In genomic region chr6:57491836-57492235, GRCh38 we compare ENCODE assay signal across 7 cellular contexts.
DNase-seq lines count a peak whose midpoint lies in the region; ATAC-seq, FAIRE-seq and TF ChIP-seq lines count a peak whose summit lies in the region.
"Not testable (repeated sequence)": the region's sequence is repeated elsewhere in the genome, so short reads cannot be mapped to it uniquely, and the experiment has no call there.

No MANE protein-coding gene starts in this region.

- TF ChIP-seq RAD21 in IMR-90 (IDR thresholded peaks at IDR 0.05; ENCODE audit: low read length); GM12878 (IDR thresholded peaks at IDR 0.05; ENCODE audit: insufficient read depth, low read depth, low read length): not testable (repeated sequence)

- H4K20me1 ChIP-seq in IMR-90 (ENCODE audit: insufficient read depth, low read length); GM12878 (ENCODE audit: control insufficient read depth, insufficient read depth); keratinocyte (ENCODE audit: control insufficient read depth, extremely low read depth, insufficient read depth, low read length): not testable (repeated sequence)

- not testable (repeated sequence) for TF ChIP-seq CTCF in IMR-90 (conservative IDR thresholded peaks at IDR 0.05; ENCODE audit: low read depth, low read length); GM12878 (IDR thresholded peaks at IDR 0.05 in 2 of 3, conservative IDR thresholded peaks at IDR 0.05 in 1 of 3; ENCODE audit: control insufficient read depth in 2 of 3, extremely low read depth in 1 of 3, insufficient read depth in 1 of 3, low read depth in 3 of 3, low read length in 3 of 3); epithelial cell of esophagus (IDR thresholded peaks at IDR 0.05; ENCODE audit: insufficient read depth, low read depth, low read length, missing control alignments); keratinocyte (optimal IDR thresholded peaks at IDR 0.05 in 1 of 3, IDR thresholded peaks at IDR 0.05 in 1 of 3, conservative IDR thresholded peaks at IDR 0.05 in 1 of 3; ENCODE audit: extremely low read depth in 1 of 3, insufficient read depth in 2 of 3, low read length in 3 of 3)

- not testable (repeated sequence) for H2AFZ ChIP-seq in IMR-90 (replicated peaks; ENCODE audit: low read length, poor library complexity); GM12878 (ENCODE audit: control insufficient read depth, low read depth, low read length); trophoblast cell (ENCODE audit: insufficient read depth, low read length, poor library complexity)
- H2AFZ ChIP-seq in keratinocyte (ENCODE audit: control insufficient read depth, low read length) = peak overlapping the region; percentile 33

- not testable (repeated sequence) for H3K27me3 ChIP-seq in IMR-90 (ENCODE audit: control insufficient read depth, insufficient read depth, low read length); GM12878 (replicated peaks in 1 of 2; ENCODE audit: control insufficient read depth in 2 of 2, insufficient read depth in 2 of 2, low read length in 1 of 2); keratinocyte (ENCODE audit: control insufficient read depth, extremely low read depth, insufficient read depth, low read length); trophoblast cell (ENCODE audit: insufficient read depth, low read length)

- H2BK5ac ChIP-seq in IMR-90 (ENCODE audit: low read depth, low read length, poor library complexity, severe bottlenecking); trophoblast cell (ENCODE audit: low read depth, low read length, poor library complexity): not testable (repeated sequence)

- not testable (repeated sequence) for H2AK5ac ChIP-seq in IMR-90 (ENCODE audit: low read depth, low read length); trophoblast cell (ENCODE audit: low read length)

- H3K9me1 ChIP-seq in IMR-90 (ENCODE audit: insufficient read depth, low read length); keratinocyte (ENCODE audit: control insufficient read depth, extremely low read depth, insufficient read depth, low read length): not testable (repeated sequence)

- H3K23ac ChIP-seq in IMR-90 (ENCODE audit: low read depth, low read length); trophoblast cell (ENCODE audit: low read length): not testable (repeated sequence)

- FAIRE-seq in GM12878 (lab: Jason Lieb, UNC) (peak; percentile 64), keratinocyte (lab: Jason Lieb, UNC) (peak; percentile 86)

- peak overlapping the region; percentile 11; the same call in 1 of the 2 replicates for H4K5ac ChIP-seq in IMR-90 (ENCODE audit: low read depth, low read length)

- peak overlapping the region; percentile 67; the same call in 1 of the 2 replicates for H3K18ac ChIP-seq in IMR-90 (ENCODE audit: low read depth, low read length)
- not testable (repeated sequence) for H3K18ac ChIP-seq in trophoblast cell (ENCODE audit: low read length)

- H3K9ac ChIP-seq in IMR-90 (ENCODE audit: low read depth, low read length); GM12878 (ENCODE audit: control insufficient read depth, insufficient read depth, low read length); keratinocyte (ENCODE audit: control insufficient read depth, extremely low read depth, insufficient read depth, low read length); trophoblast cell (ENCODE audit: low read length): not testable (repeated sequence)

- H3K9me3 ChIP-seq in IMR-90 (ENCODE audit: control insufficient read depth, insufficient read depth, low read length); GM12878 (replicated peaks; ENCODE audit: control insufficient read depth, insufficient read depth, low read length); keratinocyte (ENCODE audit: control insufficient read depth, low read depth, low read length); trophoblast cell (ENCODE audit: insufficient read depth, low read depth, low read length): not testable (repeated sequence)

- WGBS in IMR-90 (ENCODE audit: extremely low coverage in 2 of 2, insufficient read length in 1 of 2), 2 experiments = no CpG with 5 or more reads among the region's 8 CpGs
- 100% methylated on average over 5 of the region's 8 CpGs for WGBS in GM12878 (ENCODE audit: insufficient coverage, insufficient replicate concordance, low lambda C conversion rate, missing lambda C conversion rate)
- no CpG with 5 or more reads among the region's 8 CpGs for WGBS in trophoblast cell (ENCODE audit: extremely low coverage, insufficient coverage, insufficient read length)

- H3K79me1 ChIP-seq in IMR-90 (ENCODE audit: low read depth in 1 of 2, low read length in 2 of 2) = peaks cover 9 to 36% of the 10 kb centered on the region in 2 experiments; a peak in 3 of 4 replicates
- not testable (repeated sequence) for H3K79me1 ChIP-seq in trophoblast cell (ENCODE audit: low read length)

- POLR2A ChIA-PET in IMR-90 (lab: Charles Lee; ENCODE audit: unreplicated experiment); GM12878 (lab: Charles Lee): not testable (repeated sequence)

- RAD21 ChIA-PET in GM12878 (lab: Charles Lee; ENCODE audit: unreplicated experiment) = not testable (repeated sequence)

- H2BK12ac ChIP-seq in trophoblast cell (ENCODE audit: low read length) = not testable (repeated sequence)

- H3K14ac ChIP-seq in IMR-90 (replicated peaks; ENCODE audit: low read depth, low read length); trophoblast cell (ENCODE audit: low read length): not testable (repeated sequence)

- not testable (repeated sequence) for H3K4ac ChIP-seq in IMR-90 (ENCODE audit: low read depth, low read length); trophoblast cell (ENCODE audit: low read depth, low read length)

- not testable (repeated sequence) for BruUV-seq in IMR-90 (replicated peaks; lab: Mats Ljungman, UMichigan); GM12878 (replicated peaks; lab: Mats Ljungman, UMichigan)

- H3K36me3 ChIP-seq in IMR-90 (ENCODE audit: control insufficient read depth, insufficient read depth, low read length); GM12878 (ENCODE audit: control insufficient read depth in 2 of 2, insufficient read depth in 2 of 2, low read length in 1 of 2); keratinocyte (ENCODE audit: control insufficient read depth in 2 of 2, extremely low read depth in 1 of 2, insufficient read depth in 2 of 2, low read length in 2 of 2); trophoblast cell (ENCODE audit: control insufficient read depth in 1 of 2, insufficient read depth in 2 of 2, low read length in 2 of 2): not testable (repeated sequence)

- in situ Hi-C loops in IMR-90 (cut with MboI; ENCODE audit: low sequenced_read_pairs); GM12878 (cut with MboI): not testable (repeated sequence)

- not testable (repeated sequence) for H3K4me2 ChIP-seq in IMR-90 (ENCODE audit: low read depth, low read length); GM12878 (ENCODE audit: control insufficient read depth, insufficient read depth); trophoblast cell (ENCODE audit: low read length)
- peak overlapping the region; percentile 45 for H3K4me2 ChIP-seq in keratinocyte (ENCODE audit: control insufficient read depth, extremely low read depth, insufficient read depth, low read depth, low read length)

- peak overlapping the region; percentile 48; the same call in 1 of the 2 replicates for H2BK120ac ChIP-seq in IMR-90 (ENCODE audit: low read depth, low read length)
- H2BK120ac ChIP-seq in trophoblast cell (ENCODE audit: insufficient read depth, low read length, poor library complexity) = not testable (repeated sequence)

- SMC1A ChIA-PET in GM12878 (lab: Charles Lee; ENCODE audit: uncharacterized antibody, unreplicated experiment) = not testable (repeated sequence)

- not testable (repeated sequence) for TF ChIP-seq POLR2A in IMR-90 (IDR thresholded peaks at IDR 0.05; ENCODE audit: low read depth, low read length); GM12878 (IDR thresholded peaks at IDR 0.05; ENCODE audit: low read depth, low read length)

- not testable (repeated sequence) for H3K27ac ChIP-seq in IMR-90 (ENCODE audit: insufficient read depth, low read length); GM12878 (ENCODE audit: control insufficient read depth, insufficient read depth); trophoblast cell (ENCODE audit: low read depth, low read length)
- peak overlapping the region; percentile 26 for H3K27ac ChIP-seq in keratinocyte (ENCODE audit: control insufficient read depth, insufficient read depth, low read length)

- not testable (repeated sequence) for H2BK15ac ChIP-seq in IMR-90 (ENCODE audit: low read depth, low read length)

- not testable (repeated sequence) for TF ChIP-seq EP300 in GM12878 (IDR thresholded peaks at IDR 0.05; ENCODE audit: borderline replicate concordance in 1 of 2, control insufficient read depth in 1 of 2, low read depth in 2 of 2, low read length in 2 of 2)

- H3K4me3 ChIP-seq in IMR-90 (ENCODE audit: insufficient read depth, low read depth, low read length); GM12878; epithelial cell of esophagus (ENCODE audit: low read length); keratinocyte (ENCODE audit: control insufficient read depth in 2 of 3, extremely low read depth in 1 of 3, insufficient read depth in 2 of 3, low read depth in 1 of 3, low read length in 3 of 3); trophoblast cell (ENCODE audit: low read depth, low read length): not testable (repeated sequence)

- not testable (repeated sequence) for H3K4me1 ChIP-seq in IMR-90 (ENCODE audit: control insufficient read depth, insufficient read depth, low read length); GM12878 (ENCODE audit: control insufficient read depth, insufficient read depth, low read length); trophoblast cell (ENCODE audit: control insufficient read depth in 1 of 2, insufficient read depth in 2 of 2, low read length in 2 of 2)
- peaks cover 11% of the 10 kb centered on the region for H3K4me1 ChIP-seq in keratinocyte (ENCODE audit: control insufficient read depth, extremely low read depth, insufficient read depth, low read length)

- not testable (repeated sequence) for H3K79me2 ChIP-seq in GM12878 (ENCODE audit: control insufficient read depth, insufficient read depth, low read length); keratinocyte (ENCODE audit: control insufficient read depth, insufficient read depth, low read length); trophoblast cell (ENCODE audit: control insufficient read depth, insufficient read depth, low read length, poor library complexity)

- not testable (repeated sequence) for ATAC-seq in IMR-90 (ENCODE audit: low read depth); GM12878

- H4K91ac ChIP-seq in IMR-90 (ENCODE audit: insufficient read depth, low read depth, low read length) = not testable (repeated sequence)
- peak overlapping the region; percentile 24 for H4K91ac ChIP-seq in trophoblast cell (ENCODE audit: low read depth, low read length)

- not testable (repeated sequence) for H2BK20ac ChIP-seq in IMR-90 (ENCODE audit: low read depth, low read length)

- intact Hi-C loops in IMR-90 (cut with micrococcal nuclease); GM12878 (cut with micrococcal nuclease; ENCODE audit: unreplicated experiment): not testable (repeated sequence)

- H4K8ac ChIP-seq in IMR-90 (ENCODE audit: low read depth in 2 of 2, low read length in 2 of 2) (peak overlapping the region in 1 of 2 experiments; percentile 40; a peak in 1 of 4 replicates), trophoblast cell (ENCODE audit: low read depth, low read length) (peak overlapping the region; percentile 47)

- CTCF ChIA-PET in IMR-90 (lab: Yijun Ruan, JAX); GM12878 (lab: Yijun Ruan, JAX): not testable (repeated sequence)

- H3K56ac ChIP-seq in IMR-90 (ENCODE audit: extremely low read depth, insufficient read depth, low read length) = not testable (repeated sequence)

- DNase-seq in DMS 273 (lab: John Stamatoyannopoulos, UW; ENCODE audit: unreplicated experiment) (peak; percentile 74), NCI-H2171 treated with DMSO at 0.1 percent for 48 hours (lab: John Stamatoyannopoulos, UW) (peak; percentile 93), epithelial cell of esophagus (ENCODE audit: low read depth) (peak; percentile 78), keratinocyte (ENCODE audit: low read depth, low spot score) (peak; percentile 56), trophoblast cell (peak in 1 of 2 donors; percentile 17)
- DNase-seq in IMR-90; GM12878 (ENCODE audit: low read depth, low spot score): not testable (repeated sequence)

- H2AK9ac ChIP-seq in IMR-90 (replicated peaks; ENCODE audit: low read depth, low read length, poor library complexity) = not testable (repeated sequence)

- dilution Hi-C loops in IMR-90 (cut with HindIII; ENCODE audit: low sequenced_read_pairs, unreplicated experiment); keratinocyte (cut with MboI; ENCODE audit: extremely low pct_ligation_motif_present, low sequenced_read_pairs): not testable (repeated sequence)

- H4K12ac ChIP-seq in trophoblast cell (ENCODE audit: low read depth, low read length) = not testable (repeated sequence)
